Comparison of ENCODE assay signal across 24 cellular contexts in genomic region chr3:102105113-102105642, GRCh38.
"Had no signal": no experiment of that assay in that cellular context is flagged by ENCODE, and none has a peak within 500 bp of the region (broad histone marks: within the 10 kb centered on the region; RNA-seq: fewer than 3 reads in every experiment).

No MANE protein-coding gene starts in this region.

- H3K9me3 ChIP-seq: adrenal gland, Peyer's patch had no signal

- H3K27me3 ChIP-seq: adrenal gland, MG63, Peyer's patch had no signal

- DNase-seq: activated CD4-positive, alpha-beta T cell treated with anti-CD3 and anti-CD28 coated beads for 48 hours; activated CD4-positive, alpha-beta T cell treated with anti-CD3 and anti-CD28 coated beads, Interleukin-2, amount 50 U/mL, for 4 hours; activated CD4-positive, CD25-positive, alpha-beta regulatory T cell treated with anti-CD3 and anti-CD28 coated beads, Interleukin-2, amount 50 U/mL, for 72 hours; activated CD8-positive, alpha-beta memory T cell treated with anti-CD3 and anti-CD28 coated beads, Interleukin-2, amount 50 U/mL, for 48 hours; activated CD8-positive, alpha-beta T cell treated with anti-CD3 and anti-CD28 coated beads, Interleukin-2, amount 10 ng/mL, durations not matched to agents 7 days and 5 days; activated naive CD4-positive, alpha-beta T cell treated with anti-CD3 and anti-CD28 coated beads, Interleukin-2, amount 50 U/mL, for 16 hours; activated naive CD8-positive, alpha-beta T cell treated with anti-CD3 and anti-CD28 coated beads, Interleukin-2, amount 10 ng/mL, durations not matched to agents 7 days and 5 days; activated T-cell treated with anti-CD3 and anti-CD28 coated beads, Interleukin-2, amount 50 U/mL, for 1 hour; adrenal gland; anterior cingulate cortex; MG63; NCI-H1105 treated with DMSO at 0.1 percent for 48 hours; NCI-H1436 treated with DMSO at 0.1 percent for 48 hours; NCI-H187; NCI-H2081; NCI-H2171; NCI-H345; NCI-H510A treated with DMSO at 0.1 percent for 48 hours; NCI-H69; NK-92 treated with Interleukin-12 subunit alpha and Interleukin-12 subunit beta, amount 100 ng/mL, for 24 hours; Peyer's patch; SHP77 had no signal

- H3K4me1 ChIP-seq: adrenal gland, Peyer's patch had no signal

- H3K27ac ChIP-seq: adrenal gland, Peyer's patch, RWPE1 had no signal

- H3K36me3 ChIP-seq: adrenal gland, MG63, Peyer's patch had no signal

- ATAC-seq: activated CD8-positive, alpha-beta T cell treated with anti-CD3 and anti-CD28 coated beads, Interleukin-2, amount 10 ng/mL, durations not matched to agents 7 days and 5 days; WTC11 had no signal

- H3K4me3 ChIP-seq: adrenal gland, MG63, Peyer's patch had no signal
